In the genomic region with DNA sequence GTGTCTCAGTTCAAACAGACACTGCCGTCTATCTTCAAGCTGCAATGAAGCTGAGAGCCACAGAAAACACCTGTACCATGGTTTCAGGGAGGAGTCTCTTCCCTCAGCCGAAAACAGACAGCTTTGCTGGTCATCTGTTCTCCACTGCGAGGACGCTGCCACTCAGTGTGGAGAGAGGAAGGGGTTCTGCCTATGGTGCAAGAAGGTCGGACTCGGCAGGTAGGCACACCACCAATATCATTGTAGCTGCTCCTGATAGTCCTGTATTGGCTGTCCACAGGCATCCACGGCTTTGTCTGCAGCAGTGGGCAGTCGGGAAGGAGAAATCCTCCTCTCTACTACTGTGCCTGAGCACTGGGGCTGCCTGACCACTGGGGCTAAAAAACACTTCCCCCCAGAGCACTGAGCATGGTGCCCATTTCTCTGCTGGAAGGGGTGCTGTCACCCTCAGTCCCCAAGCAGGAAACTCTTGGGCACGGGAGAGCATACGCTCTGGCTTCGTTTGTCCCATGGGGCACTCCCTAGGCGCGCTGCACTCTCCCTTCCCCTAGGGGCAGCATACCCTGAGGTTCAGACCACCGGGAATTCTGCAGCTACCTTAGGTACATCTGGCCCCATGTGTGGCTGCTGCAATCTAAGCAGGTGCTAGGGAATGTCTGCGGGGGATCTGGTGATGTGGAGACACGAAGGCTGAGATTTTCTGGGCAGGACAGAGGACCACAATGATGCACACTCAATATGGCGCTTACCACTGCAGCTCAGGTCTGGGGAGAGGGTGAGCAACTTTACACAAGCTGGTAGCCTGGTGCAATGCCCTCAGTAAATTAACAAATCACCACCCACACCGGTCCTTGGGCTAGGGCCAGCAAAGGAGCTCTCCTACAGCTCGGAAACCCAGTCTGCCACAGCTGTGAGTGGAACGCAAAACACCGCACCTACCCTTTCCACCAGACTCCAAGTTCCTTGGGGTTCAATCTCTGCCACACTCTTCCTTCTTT, we compare ENCODE assay signal across 8 cellular contexts.
A peak's percentile ranks its signal among the peaks of the same experiment; 100 is the strongest.
DNase-seq lines count a peak whose midpoint lies in the region; ATAC-seq and TF ChIP-seq lines count a peak whose summit lies in the region.

No MANE protein-coding gene starts in this region.

- intact Hi-C loops in Right ventricle myocardium superior (cut with DNase I) (loop anchor here (10.0 kb wide), 1 partner anchor 1339 kb away; no protein-coding TSS in a partner anchor), cardiac septum (cut with DNase I) (loop anchor here (2.0 kb wide), 1 partner anchor 1337 kb away; no protein-coding TSS in a partner anchor), OCI-LY7 (cut with micrococcal nuclease; ENCODE audit: unreplicated experiment) (loop anchor here (10.0 kb wide), 1 partner anchor 1159 kb away; no protein-coding TSS in a partner anchor), esophagus squamous epithelium (cut with DNase I) (no loop called here), spleen (cut with DNase I; ENCODE audit: low total_unique reads) (no loop called here)

- H3K27me3 ChIP-seq in esophagus squamous epithelium, result no peaks in the 10 kb centered on the region
- peaks cover 0 to 16% (median 6%) of the 10 kb centered on the region in 7 donors for H3K27me3 ChIP-seq in spleen (replicated peaks in 1 of 7)

- no peaks in the 10 kb centered on the region for H3K36me3 ChIP-seq in OCI-LY7 (ENCODE audit: insufficient read depth, low read length)
- no peaks in the 10 kb centered on the region for H3K36me3 ChIP-seq in esophagus squamous epithelium
- H3K36me3 ChIP-seq in spleen, result no peaks in the 10 kb centered on the region

- POLR2A ChIA-PET in OCI-LY7 (lab: Charles Lee), result interaction anchor here (1.0 kb wide), 1 partner anchor 65 kb away, joined by 3 read pairs; no protein-coding TSS in a partner anchor

- peak overlapping the region; percentile 53 for H3K4me3 ChIP-seq in OCI-LY7 (ENCODE audit: low read depth, low read length, poor library complexity, severe bottlenecking)
- peak overlapping the region; percentile 26 to 62 (median 48) for H3K4me3 ChIP-seq in esophagus squamous epithelium
- H3K4me3 ChIP-seq in spleen, result peak overlapping the region in 3 of 8 donors; percentile 13 to 59 (median 27)

- H3K79me2 ChIP-seq in OCI-LY7 (ENCODE audit: insufficient read depth, low read depth, low read length), result no peaks in the 10 kb centered on the region

- CTCF ChIA-PET in OCI-LY7 (lab: Charles Lee; ENCODE audit: unreplicated experiment), result no interaction called here

- H3K4me2 ChIP-seq in OCI-LY7 (ENCODE audit: low read length), result peak overlapping the region; percentile 76

- no peaks in the 10 kb centered on the region for H3K9me3 ChIP-seq in OCI-LY7 (ENCODE audit: low read length)
- H3K9me3 ChIP-seq in esophagus squamous epithelium, result no peaks in the 10 kb centered on the region
- H3K9me3 ChIP-seq in spleen, result no peaks in the 10 kb centered on the region

- H3K4me1 ChIP-seq in OCI-LY7 (ENCODE audit: insufficient read depth, low read length, poor library complexity, severe bottlenecking) (no peaks in the 10 kb centered on the region), esophagus squamous epithelium (peaks cover 0 to 3% (median 0%) of the 10 kb centered on the region in 3 donors), spleen (peaks cover 0 to 10% (median 6%) of the 10 kb centered on the region in 6 donors)

- DNase-seq in Right ventricle myocardium superior (peak; percentile 22), cardiac septum (ENCODE audit: low spot score) (no peak), OCI-LY7 (ENCODE audit: low spot score) (peak; percentile 7), esophagus squamous epithelium (lab: John Stamatoyannopoulos, UW) (no peak), spleen (peak; percentile 73), NCI-H2227 treated with DMSO at 0.1 percent for 48 hours (lab: John Stamatoyannopoulos, UW) (no peak), DMS79 (lab: John Stamatoyannopoulos, UW) (no peak)

- BruUV-seq in OCI-LY7 (replicated peaks; lab: Mats Ljungman, UMichigan), result no TSS peak

- TF ChIP-seq POLR2A in esophagus squamous epithelium (IDR thresholded peaks at IDR 0.05) (no peak), spleen (IDR thresholded peaks at IDR 0.05) (no peak)

- no peaks in the 10 kb centered on the region for H4K20me1 ChIP-seq in OCI-LY7 (ENCODE audit: insufficient read depth, low read length)

- peak overlapping the region; percentile 97 for H2AFZ ChIP-seq in OCI-LY7 (ENCODE audit: low read length)

- no peak overlapping the region for H3K27ac ChIP-seq in OCI-LY7 (ENCODE audit: low read depth, low read length, poor library complexity, severe bottlenecking)
- no peak overlapping the region for H3K27ac ChIP-seq in esophagus squamous epithelium
- H3K27ac ChIP-seq in spleen, result no peak overlapping the region

- no peaks in the 10 kb centered on the region for H3K9me2 ChIP-seq in OCI-LY7 (ENCODE audit: insufficient read depth, low read length)

- ATAC-seq in Right ventricle myocardium superior (ENCODE audit: poor library complexity) (no peak), HG02852 (IDR thresholded peaks at IDR 0.05; ENCODE audit: unreplicated experiment) (peak; percentile 30)

- TF ChIP-seq CTCF in OCI-LY7 (conservative IDR thresholded peaks at IDR 0.05; ENCODE audit: low read length), result peak; percentile 57; the same call in 1 of the 2 replicates
- peak in 4 of 6 experiments; percentile 11 to 42 (median 16) for TF ChIP-seq CTCF in esophagus squamous epithelium (IDR thresholded peaks at IDR 0.05)
- no peak for TF ChIP-seq CTCF in spleen (IDR thresholded peaks at IDR 0.05 in 8 of 11, conservative IDR thresholded peaks at IDR 0.05 in 3 of 11)

- 46 to 66% methylated on average over 14 to 15 of the region's 21 CpGs for WGBS in esophagus squamous epithelium, 2 donors
- WGBS in spleen, 5 donors, result 40 to 54% (median 45%) methylated on average over 15 to 21 of the region's 21 CpGs

Comparison
In these comparisons a context has a peak if more than half of its experiments do, and no peak if none do; other contexts are left out.
1. DNase-seq: peak in Right ventricle myocardium superior (single experiment), OCI-LY7 (single experiment) and spleen (single experiment); none in cardiac septum (single experiment), esophagus squamous epithelium (single experiment), NCI-H2227 treated with DMSO at 0.1 percent for 48 hours (single experiment) and DMS79 (single experiment).
2. CTCF ChIP-seq: peak in OCI-LY7 (single experiment) and esophagus squamous epithelium (4 of 6); none in spleen (0 of 11).
3. intact Hi-C loops: an anchor here in Right ventricle myocardium superior (10.0 kb wide), cardiac septum (2.0 kb wide) and OCI-LY7 (10.0 kb wide); none called in esophagus squamous epithelium and spleen.